ENCODE assay signal across 2 cellular contexts in genomic region chr3:42663581-42664442, GRCh38.
TF ChIP-seq lines count a peak whose summit lies in the region.

No MANE protein-coding gene starts in this region.

TF ChIP-seq in GM23338, 12 proteins besides CTCF, POLR2A, EP300 and RAD21:
- TF ChIP-seq EZH2phosphoT487 (IDR thresholded peaks at IDR 0.05; ENCODE audit: unreplicated experiment) = no peak
- no peak for TF ChIP-seq STAT1 (IDR thresholded peaks at IDR 0.05; ENCODE audit: unreplicated experiment)
- TF ChIP-seq, protein P1, sequence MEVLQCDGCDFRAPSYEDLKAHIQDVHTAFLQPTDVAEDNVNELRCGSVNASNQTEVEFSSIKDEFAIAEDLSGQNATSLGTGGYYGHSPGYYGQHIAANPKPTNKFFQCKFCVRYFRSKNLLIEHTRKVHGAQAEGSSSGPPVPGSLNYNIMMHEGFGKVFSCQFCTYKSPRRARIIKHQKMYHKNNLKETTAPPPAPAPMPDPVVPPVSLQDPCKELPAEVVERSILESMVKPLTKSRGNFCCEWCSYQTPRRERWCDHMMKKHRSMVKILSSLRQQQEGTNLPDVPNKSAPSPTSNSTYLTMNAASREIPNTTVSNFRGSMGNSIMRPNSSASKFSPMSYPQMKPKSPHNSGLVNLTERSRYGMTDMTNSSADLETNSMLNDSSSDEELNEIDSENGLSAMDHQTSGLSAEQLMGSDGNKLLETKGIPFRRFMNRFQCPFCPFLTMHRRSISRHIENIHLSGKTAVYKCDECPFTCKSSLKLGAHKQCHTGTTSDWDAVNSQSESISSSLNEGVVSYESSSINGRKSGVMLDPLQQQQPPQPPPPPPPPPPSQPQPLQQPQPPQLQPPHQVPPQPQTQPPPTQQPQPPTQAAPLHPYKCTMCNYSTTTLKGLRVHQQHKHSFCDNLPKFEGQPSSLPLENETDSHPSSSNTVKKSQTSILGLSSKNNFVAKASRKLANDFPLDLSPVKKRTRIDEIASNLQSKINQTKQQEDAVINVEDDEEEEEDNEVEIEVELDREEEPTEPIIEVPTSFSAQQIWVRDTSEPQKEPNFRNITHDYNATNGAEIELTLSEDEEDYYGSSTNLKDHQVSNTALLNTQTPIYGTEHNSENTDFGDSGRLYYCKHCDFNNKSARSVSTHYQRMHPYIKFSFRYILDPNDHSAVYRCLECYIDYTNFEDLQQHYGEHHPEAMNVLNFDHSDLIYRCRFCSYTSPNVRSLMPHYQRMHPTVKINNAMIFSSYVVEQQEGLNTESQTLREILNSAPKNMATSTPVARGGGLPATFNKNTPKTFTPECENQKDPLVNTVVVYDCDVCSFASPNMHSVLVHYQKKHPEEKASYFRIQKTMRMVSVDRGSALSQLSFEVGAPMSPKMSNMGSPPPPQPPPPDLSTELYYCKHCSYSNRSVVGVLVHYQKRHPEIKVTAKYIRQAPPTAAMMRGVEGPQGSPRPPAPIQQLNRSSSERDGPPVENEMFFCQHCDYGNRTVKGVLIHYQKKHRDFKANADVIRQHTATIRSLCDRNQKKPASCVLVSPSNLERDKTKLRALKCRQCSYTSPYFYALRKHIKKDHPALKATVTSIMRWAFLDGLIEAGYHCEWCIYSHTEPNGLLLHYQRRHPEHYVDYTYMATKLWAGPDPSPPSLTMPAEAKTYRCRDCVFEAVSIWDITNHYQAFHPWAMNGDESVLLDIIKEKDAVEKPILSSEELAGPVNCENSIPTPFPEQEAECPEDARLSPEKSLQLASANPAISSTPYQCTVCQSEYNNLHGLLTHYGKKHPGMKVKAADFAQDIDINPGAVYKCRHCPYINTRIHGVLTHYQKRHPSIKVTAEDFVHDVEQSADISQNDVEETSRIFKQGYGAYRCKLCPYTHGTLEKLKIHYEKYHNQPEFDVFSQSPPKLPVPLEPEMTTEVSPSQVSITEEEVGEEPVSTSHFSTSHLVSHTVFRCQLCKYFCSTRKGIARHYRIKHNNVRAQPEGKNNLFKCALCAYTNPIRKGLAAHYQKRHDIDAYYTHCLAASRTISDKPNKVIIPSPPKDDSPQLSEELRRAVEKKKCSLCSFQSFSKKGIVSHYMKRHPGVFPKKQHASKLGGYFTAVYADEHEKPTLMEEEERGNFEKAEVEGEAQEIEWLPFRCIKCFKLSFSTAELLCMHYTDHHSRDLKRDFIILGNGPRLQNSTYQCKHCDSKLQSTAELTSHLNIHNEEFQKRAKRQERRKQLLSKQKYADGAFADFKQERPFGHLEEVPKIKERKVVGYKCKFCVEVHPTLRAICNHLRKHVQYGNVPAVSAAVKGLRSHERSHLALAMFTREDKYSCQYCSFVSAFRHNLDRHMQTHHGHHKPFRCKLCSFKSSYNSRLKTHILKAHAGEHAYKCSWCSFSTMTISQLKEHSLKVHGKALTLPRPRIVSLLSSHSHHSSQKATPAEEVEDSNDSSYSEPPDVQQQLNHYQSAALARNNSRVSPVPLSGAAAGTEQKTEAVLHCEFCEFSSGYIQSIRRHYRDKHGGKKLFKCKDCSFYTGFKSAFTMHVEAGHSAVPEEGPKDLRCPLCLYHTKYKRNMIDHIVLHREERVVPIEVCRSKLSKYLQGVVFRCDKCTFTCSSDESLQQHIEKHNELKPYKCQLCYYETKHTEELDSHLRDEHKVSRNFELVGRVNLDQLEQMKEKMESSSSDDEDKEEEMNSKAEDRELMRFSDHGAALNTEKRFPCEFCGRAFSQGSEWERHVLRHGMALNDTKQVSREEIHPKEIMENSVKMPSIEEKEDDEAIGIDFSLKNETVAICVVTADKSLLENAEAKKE (CRISPR knock-in tag; IDR thresholded peaks at IDR 0.05) = no peak
- TF ChIP-seq JUNB (IDR thresholded peaks at IDR 0.05; ENCODE audit: unreplicated experiment) = no peak
- no peak for TF ChIP-seq POLR2AphosphoS5 (IDR thresholded peaks at IDR 0.05; ENCODE audit: low read depth)
- no peak for TF ChIP-seq NANOG (IDR thresholded peaks at IDR 0.05; ENCODE audit: borderline replicate concordance)
- no peak for TF ChIP-seq REST (IDR thresholded peaks at IDR 0.05; ENCODE audit: unreplicated experiment)
- no peak for TF ChIP-seq ZNF114 (CRISPR knock-in tag; IDR thresholded peaks at IDR 0.05)
- no peak for TF ChIP-seq ETS1 (IDR thresholded peaks at IDR 0.05)
- TF ChIP-seq CREB1 (CRISPR knock-in tag; IDR thresholded peaks at IDR 0.05; ENCODE audit: low read depth) = no peak
- no peak for TF ChIP-seq EZH2 (IDR thresholded peaks at IDR 0.05; ENCODE audit: low read depth, unreplicated experiment)
- TF ChIP-seq ZNF331 (CRISPR knock-in tag; IDR thresholded peaks at IDR 0.05; ENCODE audit: low read depth) = no peak

TF ChIP-seq in GM12878, 131 proteins besides CTCF, POLR2A, EP300 and RAD21:
- TF ChIP-seq RUNX3 (IDR thresholded peaks at IDR 0.05; ENCODE audit: low read length) (peak; percentile 45), YY1 (IDR thresholded peaks at IDR 0.05; ENCODE audit: low read depth, low read length) (no peak)
- TF ChIP-seq, protein P2, sequence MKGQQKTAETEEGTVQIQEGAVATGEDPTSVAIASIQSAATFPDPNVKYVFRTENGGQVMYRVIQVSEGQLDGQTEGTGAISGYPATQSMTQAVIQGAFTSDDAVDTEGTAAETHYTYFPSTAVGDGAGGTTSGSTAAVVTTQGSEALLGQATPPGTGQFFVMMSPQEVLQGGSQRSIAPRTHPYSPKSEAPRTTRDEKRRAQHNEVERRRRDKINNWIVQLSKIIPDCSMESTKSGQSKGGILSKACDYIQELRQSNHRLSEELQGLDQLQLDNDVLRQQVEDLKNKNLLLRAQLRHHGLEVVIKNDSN (IDR thresholded peaks at IDR 0.05; ENCODE audit: borderline replicate concordance, extremely low read length, insufficient read depth, low read depth, low read length) = no peak
- TF ChIP-seq, protein P3, sequence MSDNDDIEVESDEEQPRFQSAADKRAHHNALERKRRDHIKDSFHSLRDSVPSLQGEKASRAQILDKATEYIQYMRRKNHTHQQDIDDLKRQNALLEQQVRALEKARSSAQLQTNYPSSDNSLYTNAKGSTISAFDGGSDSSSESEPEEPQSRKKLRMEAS (IDR thresholded peaks at IDR 0.05; ENCODE audit: low read depth, low read length) = peak; percentile 22; the same call in 1 of the 2 replicates
